9 cellular contexts compared by ENCODE assay signal in the genomic region with DNA sequence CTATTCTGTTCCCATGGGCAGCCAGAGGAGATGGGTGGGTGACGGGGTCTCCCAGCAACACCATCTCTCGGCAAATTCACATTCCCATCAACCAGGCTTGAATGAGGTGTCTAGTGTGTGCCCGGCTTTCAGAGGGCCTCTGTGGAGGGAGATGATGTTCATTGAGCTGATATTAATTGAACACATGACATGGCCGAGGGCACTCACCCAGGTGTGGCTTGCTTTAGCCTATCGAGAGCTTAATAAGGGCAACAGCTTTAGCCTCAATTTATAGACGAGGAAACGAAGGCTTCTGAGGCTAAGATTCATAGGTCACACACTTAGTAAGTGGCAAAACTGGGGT.
DNase-seq lines count a peak whose midpoint lies in the region; ATAC-seq, FAIRE-seq and TF ChIP-seq lines count a peak whose summit lies in the region.
"Had no signal": no experiment of that assay in that cellular context is flagged by ENCODE, and none has a peak within 500 bp of the region (broad histone marks: within the 10 kb centered on the region; RNA-seq: fewer than 3 reads in every experiment).

No MANE protein-coding gene starts in this region.

- no peak for TF ChIP-seq CTCF in fibroblast of the aortic adventitia (IDR thresholded peaks at IDR 0.05; ENCODE audit: insufficient read depth, low read length)
- no peak for TF ChIP-seq CTCF in stomach (IDR thresholded peaks at IDR 0.05)
- no peak for TF ChIP-seq CTCF in kidney (IDR thresholded peaks at IDR 0.05; ENCODE audit: borderline replicate concordance, extremely low read depth, insufficient read depth)

- no peak for ATAC-seq in T-helper 17 cell

- H3K4me3 Mint-ChIP-seq in T-helper 1 cell treated with Interleukin-12 subunit alpha and Interleukin-12 subunit beta and Interleukin-4 antibody, amounts not matched to agents 30 μg/mL and 1 μg/mL, for 36 hours = peak overlapping the region; percentile 69
- H3K4me3 Mint-ChIP-seq in T-helper 17 cell = peak overlapping the region; percentile 49

- H3K4me1 ChIP-seq in stomach (peaks cover 15 to 60% (median 33%) of the 10 kb centered on the region in 4 donors), kidney (ENCODE audit: control insufficient read depth in 1 of 2, insufficient read depth in 1 of 2, low read depth in 1 of 2, low read length in 2 of 2) (peaks cover 0 to 7% of the 10 kb centered on the region in 2 donors)

- H3K9me3 ChIP-seq in T-helper 17 cell (ENCODE audit: control insufficient read depth, low read length, poor library complexity, severe bottlenecking) = no peaks in the 10 kb centered on the region
- H3K9me3 ChIP-seq in stomach = no peaks in the 10 kb centered on the region
- H3K9me3 ChIP-seq in kidney (ENCODE audit: control insufficient read depth in 1 of 2, low read length in 2 of 2) = no peaks in the 10 kb centered on the region

- H3K36me3 ChIP-seq in stomach (no peaks in the 10 kb centered on the region), kidney (ENCODE audit: control insufficient read depth in 1 of 2, insufficient read depth in 2 of 2, low read length in 2 of 2) (no peaks in the 10 kb centered on the region)

- intact Hi-C loops in stomach (cut with DNase I; ENCODE audit: low total_unique reads) (no loop called here), kidney (cut with DNase I) (no loop called here)

- H3K4me1 Mint-ChIP-seq in T-helper 1 cell treated with Interleukin-12 subunit alpha and Interleukin-12 subunit beta and Interleukin-4 antibody, amounts not matched to agents 30 μg/mL and 1 μg/mL, for 36 hours (ENCODE audit: low read depth) = peaks cover 47% of the 10 kb centered on the region
- H3K4me1 Mint-ChIP-seq in T-helper 17 cell = peaks cover 33% of the 10 kb centered on the region

- no peak for TF ChIP-seq POLR2A in stomach (IDR thresholded peaks at IDR 0.05)

- no peak for DNase-seq in T-helper 1 cell
- no peak for DNase-seq in T-helper 17 cell
- DNase-seq in fibroblast of the aortic adventitia (ENCODE audit: low read depth) = no peak
- DNase-seq in stomach = no peak
- DNase-seq in hypothalamus (lab: John Stamatoyannopoulos, UW) = no peak
- no peak for DNase-seq in kidney
- DNase-seq in SIG-M5 (lab: John Stamatoyannopoulos, UW) = no peak
- DNase-seq: effector CD8-positive, alpha-beta T cell had no signal

- no peak for TF ChIP-seq EP300 in stomach (IDR thresholded peaks at IDR 0.05)

- H3K9ac ChIP-seq in kidney (ENCODE audit: low read length in 2 of 2) = no peak overlapping the region

- 29 to 71% (median 58%) methylated on average over 7 of the region's 7 CpGs for WGBS in stomach, 5 donors

- H3K27ac Mint-ChIP-seq in T-helper 1 cell treated with Interleukin-12 subunit alpha and Interleukin-12 subunit beta and Interleukin-4 antibody, amounts not matched to agents 30 μg/mL and 1 μg/mL, for 36 hours = no peak overlapping the region
- no peak overlapping the region for H3K27ac Mint-ChIP-seq in T-helper 17 cell

- peaks cover 62% of the 10 kb centered on the region for H3K27me3 Mint-ChIP-seq in T-helper 1 cell treated with Interleukin-12 subunit alpha and Interleukin-12 subunit beta and Interleukin-4 antibody, amounts not matched to agents 30 μg/mL and 1 μg/mL, for 36 hours (ENCODE audit: low read depth)
- H3K27me3 Mint-ChIP-seq in T-helper 17 cell = peaks cover 19% of the 10 kb centered on the region

- H3K27ac ChIP-seq in stomach (peak overlapping the region; percentile 79 to 92 (median 88)), kidney (ENCODE audit: low read depth in 2 of 2, low read length in 2 of 2) (no peak overlapping the region)

- peaks cover 6% of the 10 kb centered on the region for H3K36me3 Mint-ChIP-seq in T-helper 1 cell treated with Interleukin-12 subunit alpha and Interleukin-12 subunit beta and Interleukin-4 antibody, amounts not matched to agents 30 μg/mL and 1 μg/mL, for 36 hours (ENCODE audit: low read depth)
- no peaks in the 10 kb centered on the region for H3K36me3 Mint-ChIP-seq in T-helper 17 cell (ENCODE audit: low read depth)

- H3K27me3 ChIP-seq in stomach = no peaks in the 10 kb centered on the region

- no peak for FAIRE-seq in kidney (lab: Jason Lieb, UNC)

- peaks cover 3% of the 10 kb centered on the region for H3K9me3 Mint-ChIP-seq in T-helper 1 cell treated with Interleukin-12 subunit alpha and Interleukin-12 subunit beta and Interleukin-4 antibody, amounts not matched to agents 30 μg/mL and 1 μg/mL, for 36 hours

- H3K4me3 ChIP-seq in fibroblast of the aortic adventitia (ENCODE audit: low read depth, low read length) = peak overlapping the region; percentile 10
- peak overlapping the region; percentile 16 to 28 (median 22) for H3K4me3 ChIP-seq in stomach
- H3K4me3 ChIP-seq in kidney (ENCODE audit: low read length in 2 of 2) = no peak overlapping the region

Comparison
In these comparisons a context has a peak if more than half of its experiments do, and no peak if none do; other contexts are left out.
1. H3K4me3 ChIP-seq: peak in fibroblast of the aortic adventitia (single experiment) and stomach (4 of 4); none in kidney (0 of 2).
2. H3K27ac ChIP-seq: peak in stomach (5 of 5); none in kidney (0 of 2).